13 cellular contexts compared by ENCODE assay signal in the genomic region with DNA sequence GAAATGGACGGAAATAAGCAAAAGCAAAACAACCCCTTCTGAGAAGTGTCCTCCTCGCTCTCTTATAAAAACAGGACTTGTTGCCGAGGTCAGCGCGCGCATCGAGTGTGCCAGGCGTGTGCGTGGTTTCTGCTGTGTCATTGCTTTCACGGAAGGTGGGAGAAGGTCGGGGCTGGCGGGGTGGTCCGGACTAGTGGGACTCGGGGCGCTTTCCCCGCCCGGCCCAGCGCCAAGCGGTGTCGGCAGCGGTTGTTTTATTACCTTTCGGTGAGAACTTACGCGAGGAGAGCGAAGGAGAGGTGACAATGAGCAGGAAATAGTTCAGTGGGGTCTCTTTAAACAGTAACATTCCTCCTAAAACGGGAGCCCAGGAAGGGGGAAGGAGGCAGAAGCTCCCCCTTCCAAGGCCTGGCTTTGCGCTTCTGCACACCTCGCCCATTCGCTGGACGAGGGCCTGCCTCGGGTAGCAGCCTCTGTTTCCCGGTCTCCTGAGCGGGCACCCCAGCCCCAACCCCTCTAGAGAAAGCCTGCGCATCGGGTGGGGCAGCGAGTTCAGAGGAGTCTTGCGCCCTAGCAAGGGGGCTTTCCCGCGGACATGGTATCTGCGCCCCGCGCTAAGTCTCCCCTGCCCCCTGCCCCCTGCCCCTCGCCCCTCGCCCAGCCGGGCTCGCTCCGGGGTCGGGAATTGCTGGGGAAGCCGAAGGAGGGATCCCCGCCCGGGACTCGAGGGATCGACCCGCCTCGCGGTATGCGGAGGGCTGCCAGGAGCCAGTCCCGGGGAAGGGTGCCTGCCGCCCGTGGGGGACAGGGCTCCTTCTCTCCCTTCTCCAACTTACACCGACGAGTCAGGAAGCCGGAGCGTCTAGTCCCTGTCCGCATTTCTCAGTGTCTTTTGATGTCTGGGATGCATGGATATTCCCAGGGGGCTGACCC. TPM values are rescaled to one million over a fixed set of nuclear protein-coding genes. Genes with fewer than 3 reads are reported as not detected.
DNase-seq lines count a peak whose midpoint lies in the region; ATAC-seq, FAIRE-seq and TF ChIP-seq lines count a peak whose summit lies in the region.
"Had no signal": no experiment of that assay in that cellular context is flagged by ENCODE, and none has a peak within 500 bp of the region (broad histone marks: within the 10 kb centered on the region; RNA-seq: fewer than 3 reads in every experiment).

No MANE protein-coding gene starts in this region.

- H3K27ac Mint-ChIP-seq in activated CD8-positive, alpha-beta memory T cell treated with anti-CD3 and anti-CD28 coated beads, Interleukin-2, amount 10 ng/mL, durations not matched to agents 7 days and 5 days: no peak overlapping the region
- H3K27ac Mint-ChIP-seq in activated CD8-positive, alpha-beta T cell treated with anti-CD3 and anti-CD28 coated beads, Interleukin-2, amount 10 ng/mL, durations not matched to agents 7 days and 5 days: peak overlapping the region; percentile 22
- H3K27ac Mint-ChIP-seq in stimulated activated naive CD8-positive, alpha-beta T cell treated with anti-CD3 and anti-CD28 coated beads, Interleukin-15, amount 100 ng/mL, for 72 hours: no peak overlapping the region

- no peak for TF ChIP-seq POLR2A in H54 (IDR thresholded peaks at IDR 0.05; ENCODE audit: low read depth, low read length)

- no peak for DNase-seq in activated CD8-positive, alpha-beta memory T cell treated with anti-CD3 and anti-CD28 coated beads, Interleukin-2, amount 10 ng/mL, durations not matched to agents 7 days and 5 days
- no peak for DNase-seq in activated CD8-positive, alpha-beta memory T cell treated with anti-CD3 and anti-CD28 coated beads, Interleukin-2, amount 50 U/mL, for 4 hours
- no peak for DNase-seq in activated CD8-positive, alpha-beta T cell treated with anti-CD3 and anti-CD28 coated beads, Interleukin-2, amount 10 ng/mL, durations not matched to agents 7 days and 5 days
- DNase-seq in left kidney (ENCODE audit: low read depth, low spot score) (peak; percentile 45), H54 (ENCODE audit: insufficient read length, low spot score) (no peak), GM13977 (ENCODE audit: low spot score) (no peak), GM10248 (ENCODE audit: extremely low spot score) (no peak)
- no peak for DNase-seq in stimulated activated naive CD8-positive, alpha-beta T cell treated with anti-CD3 and anti-CD28 coated beads, Interleukin-15, amount 100 ng/mL, for 72 hours
- DNase-seq: activated gamma-delta T cell treated with Interleukin-2 at 50 U/mL for 16 hours, foreskin melanocyte, uterus had no signal

- in situ Hi-C loops in GM13977 (cut with MboI; ENCODE audit: low pct_unique_long_range_greater_than_20kb, low sequenced_read_pairs, unreplicated experiment): no loop called here

- POLR2A ChIA-PET in activated CD8-positive, alpha-beta T cell treated with anti-CD3 and anti-CD28 coated beads, Interleukin-2, amount 10 ng/mL, durations not matched to agents 7 days and 5 days (lab: Charles Lee): no interaction called here
- POLR2A ChIA-PET in GM10248 (lab: Yijun Ruan, JAX): no interaction called here

- peak overlapping the region; percentile 38 for H3K4me3 Mint-ChIP-seq in activated CD8-positive, alpha-beta memory T cell treated with anti-CD3 and anti-CD28 coated beads, Interleukin-2, amount 10 ng/mL, durations not matched to agents 7 days and 5 days
- H3K4me3 Mint-ChIP-seq in activated CD8-positive, alpha-beta T cell treated with anti-CD3 and anti-CD28 coated beads, Interleukin-2, amount 10 ng/mL, durations not matched to agents 7 days and 5 days: peak overlapping the region; percentile 73
- peak overlapping the region; percentile 89 to 93 for H3K4me3 Mint-ChIP-seq in stimulated activated naive CD8-positive, alpha-beta T cell treated with anti-CD3 and anti-CD28 coated beads, Interleukin-15, amount 100 ng/mL, for 72 hours

- CTCF ChIA-PET in activated CD8-positive, alpha-beta memory T cell treated with anti-CD3 and anti-CD28 coated beads, Interleukin-2, amount 10 ng/mL, durations not matched to agents 7 days and 5 days (lab: Charles Lee): no interaction called here
- CTCF ChIA-PET in activated CD8-positive, alpha-beta T cell treated with anti-CD3 and anti-CD28 coated beads, Interleukin-2, amount 10 ng/mL, durations not matched to agents 7 days and 5 days (lab: Charles Lee): no interaction called here
- CTCF ChIA-PET in GM10248 (lab: Yijun Ruan, JAX): no interaction called here

- FAIRE-seq in H54 (lab: Jason Lieb, UNC): no peak

- peaks cover 6% of the 10 kb centered on the region for H3K4me1 Mint-ChIP-seq in activated CD8-positive, alpha-beta memory T cell treated with anti-CD3 and anti-CD28 coated beads, Interleukin-2, amount 10 ng/mL, durations not matched to agents 7 days and 5 days
- peaks cover 16% of the 10 kb centered on the region for H3K4me1 Mint-ChIP-seq in activated CD8-positive, alpha-beta T cell treated with anti-CD3 and anti-CD28 coated beads, Interleukin-2, amount 10 ng/mL, durations not matched to agents 7 days and 5 days (ENCODE audit: low read depth)
- H3K4me1 Mint-ChIP-seq in stimulated activated naive CD8-positive, alpha-beta T cell treated with anti-CD3 and anti-CD28 coated beads, Interleukin-15, amount 100 ng/mL, for 72 hours: peaks cover 21% of the 10 kb centered on the region

- H3K36me3 Mint-ChIP-seq in activated CD8-positive, alpha-beta memory T cell treated with anti-CD3 and anti-CD28 coated beads, Interleukin-2, amount 10 ng/mL, durations not matched to agents 7 days and 5 days: no peaks in the 10 kb centered on the region
- H3K36me3 Mint-ChIP-seq in activated CD8-positive, alpha-beta T cell treated with anti-CD3 and anti-CD28 coated beads, Interleukin-2, amount 10 ng/mL, durations not matched to agents 7 days and 5 days (ENCODE audit: low read depth): peaks cover 2% of the 10 kb centered on the region

- no peak for ATAC-seq in activated CD8-positive, alpha-beta memory T cell treated with anti-CD3 and anti-CD28 coated beads, Interleukin-2, amount 10 ng/mL, durations not matched to agents 7 days and 5 days
- peak; percentile 29 for ATAC-seq in activated CD8-positive, alpha-beta T cell treated with anti-CD3 and anti-CD28 coated beads, Interleukin-2, amount 10 ng/mL, durations not matched to agents 7 days and 5 days
- peak; percentile 20 for ATAC-seq in stimulated activated naive CD8-positive, alpha-beta T cell treated with anti-CD3 and anti-CD28 coated beads, Interleukin-15, amount 100 ng/mL, for 72 hours

- TF ChIP-seq CTCF in GM13977 (IDR thresholded peaks at IDR 0.05; ENCODE audit: extremely low read depth, insufficient read depth, missing control alignments) (no peak), GM10248 (IDR thresholded peaks at IDR 0.05; ENCODE audit: control extremely low read depth, extremely low read depth, low read depth, missing control alignments) (no peak)

- H3K9me3 Mint-ChIP-seq in activated CD8-positive, alpha-beta memory T cell treated with anti-CD3 and anti-CD28 coated beads, Interleukin-2, amount 10 ng/mL, durations not matched to agents 7 days and 5 days (ENCODE audit: low read depth): no peaks in the 10 kb centered on the region
- H3K9me3 Mint-ChIP-seq in activated CD8-positive, alpha-beta T cell treated with anti-CD3 and anti-CD28 coated beads, Interleukin-2, amount 10 ng/mL, durations not matched to agents 7 days and 5 days (ENCODE audit: insufficient read depth): no peaks in the 10 kb centered on the region
- no peaks in the 10 kb centered on the region for H3K9me3 Mint-ChIP-seq in stimulated activated naive CD8-positive, alpha-beta T cell treated with anti-CD3 and anti-CD28 coated beads, Interleukin-15, amount 100 ng/mL, for 72 hours

- H3K27me3 Mint-ChIP-seq in activated CD8-positive, alpha-beta memory T cell treated with anti-CD3 and anti-CD28 coated beads, Interleukin-2, amount 10 ng/mL, durations not matched to agents 7 days and 5 days: peaks cover 56% of the 10 kb centered on the region
- peaks cover 55% of the 10 kb centered on the region for H3K27me3 Mint-ChIP-seq in activated CD8-positive, alpha-beta T cell treated with anti-CD3 and anti-CD28 coated beads, Interleukin-2, amount 10 ng/mL, durations not matched to agents 7 days and 5 days (ENCODE audit: low read depth)
- H3K27me3 Mint-ChIP-seq in stimulated activated naive CD8-positive, alpha-beta T cell treated with anti-CD3 and anti-CD28 coated beads, Interleukin-15, amount 100 ng/mL, for 72 hours: no peaks in the 10 kb centered on the region

RNA-seq across cellular contexts. Expression of gene TBXT, which starts 1.2 kb away (rescaled TPM):
- not detected for total RNA-seq in activated CD8-positive, alpha-beta memory T cell treated with anti-CD3 and anti-CD28 coated beads, Interleukin-2, amount 10 ng/mL, durations not matched to agents 7 days and 5 days
- total RNA-seq in activated CD8-positive, alpha-beta T cell treated with anti-CD3 and anti-CD28 coated beads, Interleukin-2, amount 10 ng/mL, durations not matched to agents 7 days and 5 days: not detected
- total RNA-seq: right atrium auricular region, SJSA1, uterus had no signal

Comparison
In these comparisons a context has a peak if more than half of its experiments do, and no peak if none do; other contexts are left out.
1. H3K4me3 Mint-ChIP-seq: peak in every context shown above with its lines; median percentile 91 in stimulated activated naive CD8-positive, alpha-beta T cell treated with anti-CD3 and anti-CD28 coated beads, Interleukin-15, amount 100 ng/mL, for 72 hours; 73 in activated CD8-positive, alpha-beta T cell treated with anti-CD3 and anti-CD28 coated beads, Interleukin-2, amount 10 ng/mL, durations not matched to agents 7 days and 5 days; 38 in activated CD8-positive, alpha-beta memory T cell treated with anti-CD3 and anti-CD28 coated beads, Interleukin-2, amount 10 ng/mL, durations not matched to agents 7 days and 5 days.